In the genomic region with DNA sequence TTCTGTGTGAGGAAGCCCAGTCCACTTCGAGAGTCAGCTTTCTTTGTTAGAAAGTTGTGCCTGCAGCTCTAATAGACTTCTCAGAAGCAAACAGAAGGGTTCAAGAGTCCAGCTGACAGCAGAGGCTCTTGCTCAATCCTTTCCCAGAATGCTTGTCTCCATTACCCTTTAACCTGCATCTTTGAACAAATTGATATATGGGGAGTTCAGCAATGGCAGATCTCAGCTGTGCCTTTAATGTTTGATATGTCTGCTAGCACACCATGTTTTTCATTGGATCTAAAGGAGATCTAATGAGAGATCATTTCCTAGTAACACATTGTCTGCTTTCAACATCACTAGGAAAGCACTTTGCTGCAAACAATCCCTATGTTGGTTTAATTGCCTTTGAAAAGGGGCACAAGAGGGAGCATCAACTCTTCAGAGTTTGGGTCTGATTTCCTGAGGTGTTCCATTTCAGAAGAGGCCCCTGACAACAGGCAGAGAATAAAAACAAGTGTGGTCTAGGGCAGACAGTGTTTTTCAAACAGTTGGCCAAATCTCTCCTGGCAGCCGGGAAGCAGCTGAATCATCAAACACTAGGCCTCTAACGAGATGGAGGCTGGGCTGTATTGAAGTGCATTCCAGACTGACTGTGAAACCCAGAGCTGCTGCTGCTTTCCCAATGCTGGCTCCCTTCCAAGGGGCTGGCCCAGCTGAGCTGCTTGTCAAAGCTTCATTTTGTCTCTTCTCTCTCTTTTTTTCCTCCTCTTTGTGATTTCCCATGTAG, we compare ENCODE assay signal across 10 cellular contexts. TPM values are rescaled to one million over a fixed set of nuclear protein-coding genes. Genes with fewer than 3 reads are reported as not detected.
DNase-seq lines count a peak whose midpoint lies in the region.
"Had no signal": no experiment of that assay in that cellular context is flagged by ENCODE, and none has a peak within 500 bp of the region (broad histone marks: within the 10 kb centered on the region; RNA-seq: fewer than 3 reads in every experiment).

No MANE protein-coding gene starts in this region.

- no peaks in the 10 kb centered on the region for H3K4me1 Mint-ChIP-seq in T-helper 2 cell treated with Interferon-gamma antibody and Interleukin-4, amounts not matched to agents 5 μg/mL and 100 μg/mL, for 36 hours (ENCODE audit: low read depth)
- no peaks in the 10 kb centered on the region for H3K4me1 Mint-ChIP-seq in CD8-positive, alpha-beta memory T cell

- H3K4me1 ChIP-seq in CD8-positive, alpha-beta memory T cell (ENCODE audit: insufficient read depth, low read length), result no peaks in the 10 kb centered on the region

- no peaks in the 10 kb centered on the region for H3K9me3 ChIP-seq in CD8-positive, alpha-beta memory T cell (ENCODE audit: low read length)

- CTCF ChIA-PET in CD8-positive, alpha-beta memory T cell (lab: Charles Lee), result no interaction called here

- H3K27me3 Mint-ChIP-seq in T-helper 2 cell treated with Interferon-gamma antibody and Interleukin-4, amounts not matched to agents 5 μg/mL and 100 μg/mL, for 36 hours (ENCODE audit: low read depth), result no peaks in the 10 kb centered on the region
- H3K27me3 Mint-ChIP-seq in CD8-positive, alpha-beta memory T cell, result no peaks in the 10 kb centered on the region

- no peak overlapping the region for H3K4me3 ChIP-seq in CD8-positive, alpha-beta memory T cell (ENCODE audit: low read length)

- no peaks in the 10 kb centered on the region for H3K36me3 Mint-ChIP-seq in T-helper 2 cell treated with Interferon-gamma antibody and Interleukin-4, amounts not matched to agents 5 μg/mL and 100 μg/mL, for 36 hours (ENCODE audit: low read depth)
- H3K36me3 Mint-ChIP-seq in CD8-positive, alpha-beta memory T cell, result no peaks in the 10 kb centered on the region

- no peaks in the 10 kb centered on the region for H3K27me3 ChIP-seq in CD8-positive, alpha-beta memory T cell (ENCODE audit: insufficient read depth, low read length, poor library complexity, severe bottlenecking)

- H3K9me3 Mint-ChIP-seq in T-helper 2 cell treated with Interferon-gamma antibody and Interleukin-4, amounts not matched to agents 5 μg/mL and 100 μg/mL, for 36 hours, result no peaks in the 10 kb centered on the region
- H3K9me3 Mint-ChIP-seq in CD8-positive, alpha-beta memory T cell, result peaks cover 0 to 3% (median 2%) of the 10 kb centered on the region in 5 donors

- H3K4me3 Mint-ChIP-seq in T-helper 2 cell treated with Interferon-gamma antibody and Interleukin-4, amounts not matched to agents 5 μg/mL and 100 μg/mL, for 36 hours, result no peak overlapping the region
- H3K4me3 Mint-ChIP-seq in CD8-positive, alpha-beta memory T cell, result no peak overlapping the region

- DNase-seq in SIG-M5 treated with dmso at 0.1 percent for 504 hours (lab: John Stamatoyannopoulos, UW; ENCODE audit: unreplicated experiment) (peak; percentile 5), SIG-M5 (lab: John Stamatoyannopoulos, UW) (no peak), SHP77 treated with DMSO at 0.1 percent for 48 hours (lab: John Stamatoyannopoulos, UW) (peak; percentile 49), fibroblast of peridontal ligament (ENCODE audit: extremely low read depth) (peak; percentile 96), myocyte (ENCODE audit: low read depth) (peak; percentile 95)
- DNase-seq in T-helper 2 cell treated with Interferon-gamma antibody and Interleukin-4, amounts not matched to agents 5 μg/mL and 100 μg/mL, for 36 hours (ENCODE audit: low spot score), result no peak
- DNase-seq in activated CD8-positive, alpha-beta memory T cell treated with anti-CD3 and anti-CD28 coated beads, Interleukin-2, amount 50 U/mL, for 4 hours, result no peak
- DNase-seq in CD8-positive, alpha-beta memory T cell, result no peak

- H3K27ac ChIP-seq in CD8-positive, alpha-beta memory T cell (ENCODE audit: low read depth, low read length), result no peak overlapping the region
- H3K27ac ChIP-seq: 22Rv1, VCaP had no signal

- no peaks in the 10 kb centered on the region for H3K36me3 ChIP-seq in CD8-positive, alpha-beta memory T cell (ENCODE audit: insufficient read depth, low read length)

- H3K27ac Mint-ChIP-seq in T-helper 2 cell treated with Interferon-gamma antibody and Interleukin-4, amounts not matched to agents 5 μg/mL and 100 μg/mL, for 36 hours, result no peak overlapping the region
- H3K27ac Mint-ChIP-seq in CD8-positive, alpha-beta memory T cell, result no peak overlapping the region

- POLR2A ChIA-PET in CD8-positive, alpha-beta memory T cell (lab: Charles Lee), result no interaction called here

RNA-seq across cellular contexts. Expression of a gene that starts 55.6 kb away (rescaled TPM):
- total RNA-seq in myocyte, result not detected in 2 replicates
- not detected for polyA plus RNA-seq in myocyte (2012)
- not detected for total RNA-seq in CD8-positive, alpha-beta memory T cell
- polyA plus RNA-seq in CD8-positive, alpha-beta memory T cell, result not detected

Comparison
In these comparisons a context has a peak if more than half of its experiments do, and no peak if none do; other contexts are left out.
1. DNase-seq: peak in SIG-M5 treated with dmso at 0.1 percent for 504 hours (single experiment), SHP77 treated with DMSO at 0.1 percent for 48 hours (single experiment), fibroblast of peridontal ligament (single experiment) and myocyte (single experiment); none in SIG-M5 (single experiment), T-helper 2 cell treated with Interferon-gamma antibody and Interleukin-4, amounts not matched to agents 5 μg/mL and 100 μg/mL, for 36 hours (single experiment), activated CD8-positive, alpha-beta memory T cell treated with anti-CD3 and anti-CD28 coated beads, Interleukin-2, amount 50 U/mL, for 4 hours (single experiment) and CD8-positive, alpha-beta memory T cell (0 of 5).